In genomic region chr7:106851632-106852031, GRCh38 we compare ENCODE assay signal across 3 cellular contexts. TPM values are rescaled to one million over a fixed set of nuclear protein-coding genes. Genes with fewer than 3 reads are reported as not detected.
"Had no signal": no experiment of that assay in that cellular context is flagged by ENCODE, and none has a peak within 500 bp of the region (broad histone marks: within the 10 kb centered on the region; RNA-seq: fewer than 3 reads in every experiment).

No MANE protein-coding gene starts in this region.

RNA-seq across cellular contexts. Expression of gene PIK3CG, which starts 13.4 kb away (rescaled TPM):
- total RNA-seq: LHCN-M2, MCF 10A, NCI-H460 had no signal
